1 cellular context compared by ENCODE assay signal in genomic region chr11:18524248-18524647, GRCh38.
A peak's percentile ranks its signal among the peaks of the same experiment; 100 is the strongest.
TF ChIP-seq lines count a peak whose summit lies in the region.

No MANE protein-coding gene starts in this region.

TF ChIP-seq in HepG2, 621 proteins besides CTCF, POLR2A, EP300 and RAD21 (continued from another document and continues in another):
- TF ChIP-seq, protein P1, sequence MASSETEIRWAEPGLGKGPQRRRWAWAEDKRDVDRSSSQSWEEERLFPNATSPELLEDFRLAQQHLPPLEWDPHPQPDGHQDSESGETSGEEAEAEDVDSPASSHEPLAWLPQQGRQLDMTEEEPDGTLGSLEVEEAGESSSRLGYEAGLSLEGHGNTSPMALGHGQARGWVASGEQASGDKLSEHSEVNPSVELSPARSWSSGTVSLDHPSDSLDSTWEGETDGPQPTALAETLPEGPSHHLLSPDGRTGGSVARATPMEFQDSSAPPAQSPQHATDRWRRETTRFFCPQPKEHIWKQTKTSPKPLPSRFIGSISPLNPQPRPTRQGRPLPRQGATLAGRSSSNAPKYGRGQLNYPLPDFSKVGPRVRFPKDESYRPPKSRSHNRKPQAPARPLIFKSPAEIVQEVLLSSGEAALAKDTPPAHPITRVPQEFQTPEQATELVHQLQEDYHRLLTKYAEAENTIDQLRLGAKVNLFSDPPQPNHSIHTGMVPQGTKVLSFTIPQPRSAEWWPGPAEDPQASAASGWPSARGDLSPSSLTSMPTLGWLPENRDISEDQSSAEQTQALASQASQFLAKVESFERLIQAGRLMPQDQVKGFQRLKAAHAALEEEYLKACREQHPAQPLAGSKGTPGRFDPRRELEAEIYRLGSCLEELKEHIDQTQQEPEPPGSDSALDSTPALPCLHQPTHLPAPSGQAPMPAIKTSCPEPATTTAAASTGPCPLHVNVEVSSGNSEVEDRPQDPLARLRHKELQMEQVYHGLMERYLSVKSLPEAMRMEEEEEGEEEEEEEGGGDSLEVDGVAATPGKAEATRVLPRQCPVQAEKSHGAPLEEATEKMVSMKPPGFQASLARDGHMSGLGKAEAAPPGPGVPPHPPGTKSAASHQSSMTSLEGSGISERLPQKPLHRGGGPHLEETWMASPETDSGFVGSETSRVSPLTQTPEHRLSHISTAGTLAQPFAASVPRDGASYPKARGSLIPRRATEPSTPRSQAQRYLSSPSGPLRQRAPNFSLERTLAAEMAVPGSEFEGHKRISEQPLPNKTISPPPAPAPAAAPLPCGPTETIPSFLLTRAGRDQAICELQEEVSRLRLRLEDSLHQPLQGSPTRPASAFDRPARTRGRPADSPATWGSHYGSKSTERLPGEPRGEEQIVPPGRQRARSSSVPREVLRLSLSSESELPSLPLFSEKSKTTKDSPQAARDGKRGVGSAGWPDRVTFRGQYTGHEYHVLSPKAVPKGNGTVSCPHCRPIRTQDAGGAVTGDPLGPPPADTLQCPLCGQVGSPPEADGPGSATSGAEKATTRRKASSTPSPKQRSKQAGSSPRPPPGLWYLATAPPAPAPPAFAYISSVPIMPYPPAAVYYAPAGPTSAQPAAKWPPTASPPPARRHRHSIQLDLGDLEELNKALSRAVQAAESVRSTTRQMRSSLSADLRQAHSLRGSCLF (CRISPR knock-in tag; IDR thresholded peaks at IDR 0.05; ENCODE audit: borderline replicate concordance) = no peak
- TF ChIP-seq CEBPB (IDR thresholded peaks at IDR 0.05; ENCODE audit: borderline replicate concordance, low read depth, low read length) = no peak
- no peak for TF ChIP-seq KLF6 (CRISPR knock-in tag; IDR thresholded peaks at IDR 0.05)
- TF ChIP-seq FOXP4 (CRISPR knock-in tag; IDR thresholded peaks at IDR 0.05) = 0 out of 2 replicates have a peak, but pooled peaks have one; percentile 20
- peak; percentile 43; the same call in 1 of the 2 replicates for TF ChIP-seq BCL6 (CRISPR knock-in tag; IDR thresholded peaks at IDR 0.05)
- TF ChIP-seq ATF5 (CRISPR knock-in tag; IDR thresholded peaks at IDR 0.05; ENCODE audit: low read depth) = no peak
- no peak for TF ChIP-seq STAG1 (CRISPR knock-in tag; IDR thresholded peaks at IDR 0.05)
- no peak for TF ChIP-seq BORCS8-MEF2B (CRISPR knock-in tag; IDR thresholded peaks at IDR 0.05)
- TF ChIP-seq, protein P2, sequence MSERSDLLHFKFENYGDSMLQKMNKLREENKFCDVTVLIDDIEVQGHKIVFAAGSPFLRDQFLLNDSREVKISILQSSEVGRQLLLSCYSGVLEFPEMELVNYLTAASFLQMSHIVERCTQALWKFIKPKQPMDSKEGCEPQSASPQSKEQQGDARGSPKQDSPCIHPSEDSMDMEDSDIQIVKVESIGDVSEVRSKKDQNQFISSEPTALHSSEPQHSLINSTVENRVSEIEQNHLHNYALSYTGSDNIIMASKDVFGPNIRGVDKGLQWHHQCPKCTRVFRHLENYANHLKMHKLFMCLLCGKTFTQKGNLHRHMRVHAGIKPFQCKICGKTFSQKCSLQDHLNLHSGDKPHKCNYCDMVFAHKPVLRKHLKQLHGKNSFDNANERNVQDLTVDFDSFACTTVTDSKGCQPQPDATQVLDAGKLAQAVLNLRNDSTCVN (CRISPR knock-in tag; IDR thresholded peaks at IDR 0.05; ENCODE audit: borderline replicate concordance) = no peak
- no peak for TF ChIP-seq GMEB2 (CRISPR knock-in tag; IDR thresholded peaks at IDR 0.05; ENCODE audit: low read depth)
- TF ChIP-seq NR2C2 (CRISPR knock-in tag; IDR thresholded peaks at IDR 0.05; ENCODE audit: borderline replicate concordance) = peak; percentile 42; the same call in 1 of the 2 replicates
- TF ChIP-seq, protein P3, sequence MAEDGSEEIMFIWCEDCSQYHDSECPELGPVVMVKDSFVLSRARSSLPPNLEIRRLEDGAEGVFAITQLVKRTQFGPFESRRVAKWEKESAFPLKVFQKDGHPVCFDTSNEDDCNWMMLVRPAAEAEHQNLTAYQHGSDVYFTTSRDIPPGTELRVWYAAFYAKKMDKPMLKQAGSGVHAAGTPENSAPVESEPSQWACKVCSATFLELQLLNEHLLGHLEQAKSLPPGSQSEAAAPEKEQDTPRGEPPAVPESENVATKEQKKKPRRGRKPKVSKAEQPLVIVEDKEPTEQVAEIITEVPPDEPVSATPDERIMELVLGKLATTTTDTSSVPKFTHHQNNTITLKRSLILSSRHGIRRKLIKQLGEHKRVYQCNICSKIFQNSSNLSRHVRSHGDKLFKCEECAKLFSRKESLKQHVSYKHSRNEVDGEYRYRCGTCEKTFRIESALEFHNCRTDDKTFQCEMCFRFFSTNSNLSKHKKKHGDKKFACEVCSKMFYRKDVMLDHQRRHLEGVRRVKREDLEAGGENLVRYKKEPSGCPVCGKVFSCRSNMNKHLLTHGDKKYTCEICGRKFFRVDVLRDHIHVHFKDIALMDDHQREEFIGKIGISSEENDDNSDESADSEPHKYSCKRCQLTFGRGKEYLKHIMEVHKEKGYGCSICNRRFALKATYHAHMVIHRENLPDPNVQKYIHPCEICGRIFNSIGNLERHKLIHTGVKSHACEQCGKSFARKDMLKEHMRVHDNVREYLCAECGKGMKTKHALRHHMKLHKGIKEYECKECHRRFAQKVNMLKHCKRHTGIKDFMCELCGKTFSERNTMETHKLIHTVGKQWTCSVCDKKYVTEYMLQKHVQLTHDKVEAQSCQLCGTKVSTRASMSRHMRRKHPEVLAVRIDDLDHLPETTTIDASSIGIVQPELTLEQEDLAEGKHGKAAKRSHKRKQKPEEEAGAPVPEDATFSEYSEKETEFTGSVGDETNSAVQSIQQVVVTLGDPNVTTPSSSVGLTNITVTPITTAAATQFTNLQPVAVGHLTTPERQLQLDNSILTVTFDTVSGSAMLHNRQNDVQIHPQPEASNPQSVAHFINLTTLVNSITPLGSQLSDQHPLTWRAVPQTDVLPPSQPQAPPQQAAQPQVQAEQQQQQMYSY (CRISPR knock-in tag; IDR thresholded peaks at IDR 0.05) = no peak
- TF ChIP-seq EZH2 (conservative IDR thresholded peaks at IDR 0.05; ENCODE audit: low read depth, low read length) = no peak
- no peak for TF ChIP-seq ZNF260 (CRISPR knock-in tag; IDR thresholded peaks at IDR 0.05; ENCODE audit: borderline replicate concordance, low read depth)
- TF ChIP-seq PBX3 (CRISPR knock-in tag; IDR thresholded peaks at IDR 0.05; ENCODE audit: borderline replicate concordance) = no peak
- TF ChIP-seq, protein P4, sequence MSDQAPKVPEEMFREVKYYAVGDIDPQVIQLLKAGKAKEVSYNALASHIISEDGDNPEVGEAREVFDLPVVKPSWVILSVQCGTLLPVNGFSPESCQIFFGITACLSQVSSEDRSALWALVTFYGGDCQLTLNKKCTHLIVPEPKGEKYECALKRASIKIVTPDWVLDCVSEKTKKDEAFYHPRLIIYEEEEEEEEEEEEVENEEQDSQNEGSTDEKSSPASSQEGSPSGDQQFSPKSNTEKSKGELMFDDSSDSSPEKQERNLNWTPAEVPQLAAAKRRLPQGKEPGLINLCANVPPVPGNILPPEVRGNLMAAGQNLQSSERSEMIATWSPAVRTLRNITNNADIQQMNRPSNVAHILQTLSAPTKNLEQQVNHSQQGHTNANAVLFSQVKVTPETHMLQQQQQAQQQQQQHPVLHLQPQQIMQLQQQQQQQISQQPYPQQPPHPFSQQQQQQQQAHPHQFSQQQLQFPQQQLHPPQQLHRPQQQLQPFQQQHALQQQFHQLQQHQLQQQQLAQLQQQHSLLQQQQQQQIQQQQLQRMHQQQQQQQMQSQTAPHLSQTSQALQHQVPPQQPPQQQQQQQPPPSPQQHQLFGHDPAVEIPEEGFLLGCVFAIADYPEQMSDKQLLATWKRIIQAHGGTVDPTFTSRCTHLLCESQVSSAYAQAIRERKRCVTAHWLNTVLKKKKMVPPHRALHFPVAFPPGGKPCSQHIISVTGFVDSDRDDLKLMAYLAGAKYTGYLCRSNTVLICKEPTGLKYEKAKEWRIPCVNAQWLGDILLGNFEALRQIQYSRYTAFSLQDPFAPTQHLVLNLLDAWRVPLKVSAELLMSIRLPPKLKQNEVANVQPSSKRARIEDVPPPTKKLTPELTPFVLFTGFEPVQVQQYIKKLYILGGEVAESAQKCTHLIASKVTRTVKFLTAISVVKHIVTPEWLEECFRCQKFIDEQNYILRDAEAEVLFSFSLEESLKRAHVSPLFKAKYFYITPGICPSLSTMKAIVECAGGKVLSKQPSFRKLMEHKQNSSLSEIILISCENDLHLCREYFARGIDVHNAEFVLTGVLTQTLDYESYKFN (CRISPR knock-in tag; conservative IDR thresholded peaks at IDR 0.05) = peak; percentile 75
- TF ChIP-seq ZNF674 (CRISPR knock-in tag; IDR thresholded peaks at IDR 0.05; ENCODE audit: low read depth) = no peak
- peak; percentile 56; the same call in 1 of the 2 replicates for TF ChIP-seq SAP130 (CRISPR knock-in tag; IDR thresholded peaks at IDR 0.05; ENCODE audit: low read depth)
- TF ChIP-seq E2F1 (CRISPR knock-in tag; IDR thresholded peaks at IDR 0.05) = no peak
- no peak for TF ChIP-seq RBM39 (IDR thresholded peaks at IDR 0.05; ENCODE audit: low read depth, low read length, poor library complexity, severe bottlenecking)
- no peak for TF ChIP-seq DRAP1 (CRISPR knock-in tag; IDR thresholded peaks at IDR 0.05)
- TF ChIP-seq FOXA3 (CRISPR knock-in tag; IDR thresholded peaks at IDR 0.05) = 0 out of 2 replicates have a peak, but pooled peaks have one; percentile 30
- no peak for TF ChIP-seq ZBTB42 (CRISPR knock-in tag; IDR thresholded peaks at IDR 0.05)
- TF ChIP-seq THAP8 (CRISPR knock-in tag; IDR thresholded peaks at IDR 0.05; ENCODE audit: borderline replicate concordance) = no peak
- no peak for TF ChIP-seq ZBTB8A (CRISPR knock-in tag; IDR thresholded peaks at IDR 0.05; ENCODE audit: borderline replicate concordance, low read depth)
- no peak for TF ChIP-seq CREBL2 (CRISPR knock-in tag; IDR thresholded peaks at IDR 0.05; ENCODE audit: borderline replicate concordance)
- TF ChIP-seq TCF7 (IDR thresholded peaks at IDR 0.05; ENCODE audit: low read depth) = no peak
